ENCODE assay signal across 2 cellular contexts in the genomic region with DNA sequence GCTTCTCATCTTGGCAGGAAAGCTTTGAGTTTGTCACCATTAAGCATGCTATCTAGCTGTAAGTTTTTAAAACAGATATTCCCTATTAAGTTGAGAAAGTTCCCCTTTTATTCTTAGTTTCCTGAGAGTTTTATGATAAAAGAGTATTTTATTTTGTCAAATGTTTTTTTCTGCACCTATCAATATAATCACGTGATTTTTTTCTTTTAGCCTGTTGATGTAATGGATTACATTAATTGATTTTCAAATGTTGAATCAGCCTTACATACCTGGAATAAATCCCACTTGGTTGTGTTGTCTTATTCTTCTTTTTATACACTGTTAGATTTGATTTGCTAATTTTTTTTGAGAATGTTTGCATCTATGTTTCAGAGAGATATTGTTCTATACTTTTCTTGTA.
TF ChIP-seq lines count a peak whose summit lies in the region.

No MANE protein-coding gene starts in this region.

TF ChIP-seq in HepG2, 621 proteins besides CTCF, POLR2A, EP300 and RAD21:
- TF ChIP-seq, protein P1, sequence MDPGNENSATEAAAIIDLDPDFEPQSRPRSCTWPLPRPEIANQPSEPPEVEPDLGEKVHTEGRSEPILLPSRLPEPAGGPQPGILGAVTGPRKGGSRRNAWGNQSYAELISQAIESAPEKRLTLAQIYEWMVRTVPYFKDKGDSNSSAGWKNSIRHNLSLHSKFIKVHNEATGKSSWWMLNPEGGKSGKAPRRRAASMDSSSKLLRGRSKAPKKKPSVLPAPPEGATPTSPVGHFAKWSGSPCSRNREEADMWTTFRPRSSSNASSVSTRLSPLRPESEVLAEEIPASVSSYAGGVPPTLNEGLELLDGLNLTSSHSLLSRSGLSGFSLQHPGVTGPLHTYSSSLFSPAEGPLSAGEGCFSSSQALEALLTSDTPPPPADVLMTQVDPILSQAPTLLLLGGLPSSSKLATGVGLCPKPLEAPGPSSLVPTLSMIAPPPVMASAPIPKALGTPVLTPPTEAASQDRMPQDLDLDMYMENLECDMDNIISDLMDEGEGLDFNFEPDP (CRISPR knock-in tag; conservative IDR thresholded peaks at IDR 0.05): no peak
- TF ChIP-seq ZNF17 (CRISPR knock-in tag; IDR thresholded peaks at IDR 0.05) (no peak), SP5 (CRISPR knock-in tag; IDR thresholded peaks at IDR 0.05; ENCODE audit: borderline replicate concordance, low read depth) (no peak), RAD51 (IDR thresholded peaks at IDR 0.05; ENCODE audit: borderline replicate concordance) (peak; percentile 39; the same call in 1 of the 2 replicates), ZFP36L2 (CRISPR knock-in tag; IDR thresholded peaks at IDR 0.05) (no peak), MLLT10 (CRISPR knock-in tag; IDR thresholded peaks at IDR 0.05) (no peak)

TF ChIP-seq in K562, 482 proteins besides CTCF, POLR2A, EP300 and RAD21 (continued from another document):
- TF ChIP-seq, protein P2, sequence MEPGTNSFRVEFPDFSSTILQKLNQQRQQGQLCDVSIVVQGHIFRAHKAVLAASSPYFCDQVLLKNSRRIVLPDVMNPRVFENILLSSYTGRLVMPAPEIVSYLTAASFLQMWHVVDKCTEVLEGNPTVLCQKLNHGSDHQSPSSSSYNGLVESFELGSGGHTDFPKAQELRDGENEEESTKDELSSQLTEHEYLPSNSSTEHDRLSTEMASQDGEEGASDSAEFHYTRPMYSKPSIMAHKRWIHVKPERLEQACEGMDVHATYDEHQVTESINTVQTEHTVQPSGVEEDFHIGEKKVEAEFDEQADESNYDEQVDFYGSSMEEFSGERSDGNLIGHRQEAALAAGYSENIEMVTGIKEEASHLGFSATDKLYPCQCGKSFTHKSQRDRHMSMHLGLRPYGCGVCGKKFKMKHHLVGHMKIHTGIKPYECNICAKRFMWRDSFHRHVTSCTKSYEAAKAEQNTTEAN (CRISPR knock-in tag; IDR thresholded peaks at IDR 0.05): no peak
- TF ChIP-seq, protein P3, sequence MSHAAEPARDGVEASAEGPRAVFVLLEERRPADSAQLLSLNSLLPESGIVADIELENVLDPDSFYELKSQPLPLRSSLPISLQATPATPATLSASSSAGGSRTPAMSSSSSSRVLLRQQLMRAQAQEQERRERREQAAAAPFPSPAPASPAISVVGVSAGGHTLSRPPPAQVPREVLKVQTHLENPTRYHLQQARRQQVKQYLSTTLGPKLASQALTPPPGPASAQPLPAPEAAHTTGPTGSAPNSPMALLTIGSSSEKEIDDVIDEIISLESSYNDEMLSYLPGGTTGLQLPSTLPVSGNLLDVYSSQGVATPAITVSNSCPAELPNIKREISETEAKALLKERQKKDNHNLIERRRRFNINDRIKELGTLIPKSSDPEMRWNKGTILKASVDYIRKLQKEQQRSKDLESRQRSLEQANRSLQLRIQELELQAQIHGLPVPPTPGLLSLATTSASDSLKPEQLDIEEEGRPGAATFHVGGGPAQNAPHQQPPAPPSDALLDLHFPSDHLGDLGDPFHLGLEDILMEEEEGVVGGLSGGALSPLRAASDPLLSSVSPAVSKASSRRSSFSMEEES (CRISPR knock-in tag; IDR thresholded peaks at IDR 0.05): peak; percentile 91
- no peak for TF ChIP-seq PTRF (tag; IDR thresholded peaks at IDR 0.05)
- TF ChIP-seq, protein P4, sequence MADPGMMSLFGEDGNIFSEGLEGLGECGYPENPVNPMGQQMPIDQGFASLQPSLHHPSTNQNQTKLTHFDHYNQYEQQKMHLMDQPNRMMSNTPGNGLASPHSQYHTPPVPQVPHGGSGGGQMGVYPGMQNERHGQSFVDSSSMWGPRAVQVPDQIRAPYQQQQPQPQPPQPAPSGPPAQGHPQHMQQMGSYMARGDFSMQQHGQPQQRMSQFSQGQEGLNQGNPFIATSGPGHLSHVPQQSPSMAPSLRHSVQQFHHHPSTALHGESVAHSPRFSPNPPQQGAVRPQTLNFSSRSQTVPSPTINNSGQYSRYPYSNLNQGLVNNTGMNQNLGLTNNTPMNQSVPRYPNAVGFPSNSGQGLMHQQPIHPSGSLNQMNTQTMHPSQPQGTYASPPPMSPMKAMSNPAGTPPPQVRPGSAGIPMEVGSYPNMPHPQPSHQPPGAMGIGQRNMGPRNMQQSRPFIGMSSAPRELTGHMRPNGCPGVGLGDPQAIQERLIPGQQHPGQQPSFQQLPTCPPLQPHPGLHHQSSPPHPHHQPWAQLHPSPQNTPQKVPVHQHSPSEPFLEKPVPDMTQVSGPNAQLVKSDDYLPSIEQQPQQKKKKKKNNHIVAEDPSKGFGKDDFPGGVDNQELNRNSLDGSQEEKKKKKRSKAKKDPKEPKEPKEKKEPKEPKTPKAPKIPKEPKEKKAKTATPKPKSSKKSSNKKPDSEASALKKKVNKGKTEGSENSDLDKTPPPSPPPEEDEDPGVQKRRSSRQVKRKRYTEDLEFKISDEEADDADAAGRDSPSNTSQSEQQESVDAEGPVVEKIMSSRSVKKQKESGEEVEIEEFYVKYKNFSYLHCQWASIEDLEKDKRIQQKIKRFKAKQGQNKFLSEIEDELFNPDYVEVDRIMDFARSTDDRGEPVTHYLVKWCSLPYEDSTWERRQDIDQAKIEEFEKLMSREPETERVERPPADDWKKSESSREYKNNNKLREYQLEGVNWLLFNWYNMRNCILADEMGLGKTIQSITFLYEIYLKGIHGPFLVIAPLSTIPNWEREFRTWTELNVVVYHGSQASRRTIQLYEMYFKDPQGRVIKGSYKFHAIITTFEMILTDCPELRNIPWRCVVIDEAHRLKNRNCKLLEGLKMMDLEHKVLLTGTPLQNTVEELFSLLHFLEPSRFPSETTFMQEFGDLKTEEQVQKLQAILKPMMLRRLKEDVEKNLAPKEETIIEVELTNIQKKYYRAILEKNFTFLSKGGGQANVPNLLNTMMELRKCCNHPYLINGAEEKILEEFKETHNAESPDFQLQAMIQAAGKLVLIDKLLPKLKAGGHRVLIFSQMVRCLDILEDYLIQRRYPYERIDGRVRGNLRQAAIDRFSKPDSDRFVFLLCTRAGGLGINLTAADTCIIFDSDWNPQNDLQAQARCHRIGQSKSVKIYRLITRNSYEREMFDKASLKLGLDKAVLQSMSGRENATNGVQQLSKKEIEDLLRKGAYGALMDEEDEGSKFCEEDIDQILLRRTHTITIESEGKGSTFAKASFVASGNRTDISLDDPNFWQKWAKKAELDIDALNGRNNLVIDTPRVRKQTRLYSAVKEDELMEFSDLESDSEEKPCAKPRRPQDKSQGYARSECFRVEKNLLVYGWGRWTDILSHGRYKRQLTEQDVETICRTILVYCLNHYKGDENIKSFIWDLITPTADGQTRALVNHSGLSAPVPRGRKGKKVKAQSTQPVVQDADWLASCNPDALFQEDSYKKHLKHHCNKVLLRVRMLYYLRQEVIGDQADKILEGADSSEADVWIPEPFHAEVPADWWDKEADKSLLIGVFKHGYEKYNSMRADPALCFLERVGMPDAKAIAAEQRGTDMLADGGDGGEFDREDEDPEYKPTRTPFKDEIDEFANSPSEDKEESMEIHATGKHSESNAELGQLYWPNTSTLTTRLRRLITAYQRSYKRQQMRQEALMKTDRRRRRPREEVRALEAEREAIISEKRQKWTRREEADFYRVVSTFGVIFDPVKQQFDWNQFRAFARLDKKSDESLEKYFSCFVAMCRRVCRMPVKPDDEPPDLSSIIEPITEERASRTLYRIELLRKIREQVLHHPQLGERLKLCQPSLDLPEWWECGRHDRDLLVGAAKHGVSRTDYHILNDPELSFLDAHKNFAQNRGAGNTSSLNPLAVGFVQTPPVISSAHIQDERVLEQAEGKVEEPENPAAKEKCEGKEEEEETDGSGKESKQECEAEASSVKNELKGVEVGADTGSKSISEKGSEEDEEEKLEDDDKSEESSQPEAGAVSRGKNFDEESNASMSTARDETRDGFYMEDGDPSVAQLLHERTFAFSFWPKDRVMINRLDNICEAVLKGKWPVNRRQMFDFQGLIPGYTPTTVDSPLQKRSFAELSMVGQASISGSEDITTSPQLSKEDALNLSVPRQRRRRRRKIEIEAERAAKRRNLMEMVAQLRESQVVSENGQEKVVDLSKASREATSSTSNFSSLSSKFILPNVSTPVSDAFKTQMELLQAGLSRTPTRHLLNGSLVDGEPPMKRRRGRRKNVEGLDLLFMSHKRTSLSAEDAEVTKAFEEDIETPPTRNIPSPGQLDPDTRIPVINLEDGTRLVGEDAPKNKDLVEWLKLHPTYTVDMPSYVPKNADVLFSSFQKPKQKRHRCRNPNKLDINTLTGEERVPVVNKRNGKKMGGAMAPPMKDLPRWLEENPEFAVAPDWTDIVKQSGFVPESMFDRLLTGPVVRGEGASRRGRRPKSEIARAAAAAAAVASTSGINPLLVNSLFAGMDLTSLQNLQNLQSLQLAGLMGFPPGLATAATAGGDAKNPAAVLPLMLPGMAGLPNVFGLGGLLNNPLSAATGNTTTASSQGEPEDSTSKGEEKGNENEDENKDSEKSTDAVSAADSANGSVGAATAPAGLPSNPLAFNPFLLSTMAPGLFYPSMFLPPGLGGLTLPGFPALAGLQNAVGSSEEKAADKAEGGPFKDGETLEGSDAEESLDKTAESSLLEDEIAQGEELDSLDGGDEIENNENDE (IDR thresholded peaks at IDR 0.05; ENCODE audit: low read depth, low read length): no peak
- TF ChIP-seq ATF7 (IDR thresholded peaks at IDR 0.05): no peak
- no peak for TF ChIP-seq NFIC (IDR thresholded peaks at IDR 0.05)
